Comparison of ENCODE assay signal across 14 cellular contexts in the genomic region with DNA sequence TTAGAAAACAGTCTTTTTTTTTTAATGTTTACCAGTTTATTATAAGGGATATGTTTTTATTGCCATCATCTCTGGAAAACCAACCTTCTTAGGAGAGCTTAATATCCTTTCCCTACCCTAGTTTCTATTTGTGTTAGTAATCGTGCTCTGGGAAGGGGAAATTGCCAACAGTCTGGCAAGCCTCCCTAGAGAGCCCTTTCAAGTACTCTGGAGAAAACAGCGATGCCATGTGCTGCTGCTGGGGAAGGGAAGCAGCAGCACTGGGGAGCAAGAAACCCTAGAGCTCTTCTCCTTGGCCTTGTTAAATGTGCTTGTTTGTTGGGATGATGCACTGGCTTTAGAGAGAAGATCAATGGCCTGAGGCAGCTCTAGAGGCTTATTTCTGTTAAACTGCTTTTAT. TPM values are rescaled to one million over a fixed set of nuclear protein-coding genes. Genes with fewer than 3 reads are reported as not detected.
DNase-seq lines count a peak whose midpoint lies in the region; ATAC-seq lines count a peak whose summit lies in the region.
"Had no signal": no experiment of that assay in that cellular context is flagged by ENCODE, and none has a peak within 500 bp of the region (broad histone marks: within the 10 kb centered on the region; RNA-seq: fewer than 3 reads in every experiment).

No MANE protein-coding gene starts in this region.

- no peaks in the 10 kb centered on the region for H3K9me3 Mint-ChIP-seq in activated naive CD4-positive, alpha-beta T cell treated with anti-CD3 and anti-CD28 coated beads, Interleukin-2, amount 50 U/mL, for 72 hours
- H3K9me3 Mint-ChIP-seq: activated CD4-positive, alpha-beta T cell treated with anti-CD3 and anti-CD28 coated beads, Interleukin-2, amount 10 ng/mL, durations not matched to agents 24 days and 14 days; natural killer cell; type B pancreatic cell had no signal

- no peak for DNase-seq in activated naive CD4-positive, alpha-beta T cell treated with anti-CD3 and anti-CD28 coated beads, Interleukin-2, amount 50 U/mL, for 72 hours (ENCODE audit: low spot score in 2 of 2)
- no peak for DNase-seq in activated naive CD4-positive, alpha-beta T cell treated with Interleukin-2 at 50 U/mL for 16 hours
- DNase-seq in NCI-H2227 treated with DMSO at 0.1 percent for 48 hours (lab: John Stamatoyannopoulos, UW) (peak; percentile 26), fibroblast of peridontal ligament (ENCODE audit: extremely low read depth) (peak; percentile 47), stromal cell of bone marrow (ENCODE audit: low read depth) (peak; percentile 25), superior temporal gyrus (ENCODE audit: extremely low spot score) (no peak), AG20443 (ENCODE audit: low spot score) (no peak), T-helper 9 cell (no peak)
- DNase-seq: ACHN; activated CD4-positive, alpha-beta T cell treated with anti-CD3 and anti-CD28 coated beads, Interleukin-2, amount 10 ng/mL, durations not matched to agents 24 days and 14 days; activated effector memory CD4-positive, alpha-beta T cell treated with anti-CD3 and anti-CD28 coated beads, Interleukin-2, amount 50 U/mL, for 16 hours; natural killer cell; NK-92 treated with Interleukin-12 subunit alpha and Interleukin-12 subunit beta, amount 100 ng/mL, for 24 hours had no signal

- H3K27ac Mint-ChIP-seq in activated naive CD4-positive, alpha-beta T cell treated with anti-CD3 and anti-CD28 coated beads, Interleukin-2, amount 50 U/mL, for 72 hours: peak overlapping the region; percentile 56 to 60
- H3K27ac Mint-ChIP-seq: activated CD4-positive, alpha-beta T cell treated with anti-CD3 and anti-CD28 coated beads, Interleukin-2, amount 10 ng/mL, durations not matched to agents 24 days and 14 days; type B pancreatic cell had no signal

- no peak for ATAC-seq in activated naive CD4-positive, alpha-beta T cell treated with anti-CD3 and anti-CD28 coated beads, Interleukin-2, amount 50 U/mL, for 72 hours
- ATAC-seq: natural killer cell had no signal

- H3K36me3 Mint-ChIP-seq in activated naive CD4-positive, alpha-beta T cell treated with anti-CD3 and anti-CD28 coated beads, Interleukin-2, amount 50 U/mL, for 72 hours: peaks cover 0 to 8% of the 10 kb centered on the region in 2 donors
- H3K36me3 Mint-ChIP-seq: natural killer cell had no signal

RNA-seq across cellular contexts. Expression of gene RETREG3, which starts 10.3 kb away (rescaled TPM):
- total RNA-seq in activated naive CD4-positive, alpha-beta T cell treated with anti-CD3 and anti-CD28 coated beads, Interleukin-2, amount 50 U/mL, for 72 hours: 10 to 100 TPM; 39.4 to 44.8 TPM

RNA-seq across cellular contexts. Expression of gene TUBG1, which starts 10.6 kb away (rescaled TPM):
- total RNA-seq in activated naive CD4-positive, alpha-beta T cell treated with anti-CD3 and anti-CD28 coated beads, Interleukin-2, amount 50 U/mL, for 72 hours: 100 to 1,000 TPM in 1 of 2 donors, 10 to 100 TPM in 1; 56.3 to 151 TPM

RNA-seq across cellular contexts. Expression of gene PSMC3IP, which starts 21.4 kb away (rescaled TPM):
- total RNA-seq in activated naive CD4-positive, alpha-beta T cell treated with anti-CD3 and anti-CD28 coated beads, Interleukin-2, amount 50 U/mL, for 72 hours: 10 to 100 TPM; 24.7 to 52.5 TPM

RNA-seq across cellular contexts. Expression of gene MLX, which starts 32.0 kb away (rescaled TPM):
- 10 to 100 TPM; 44.3 to 60.5 TPM for total RNA-seq in activated naive CD4-positive, alpha-beta T cell treated with anti-CD3 and anti-CD28 coated beads, Interleukin-2, amount 50 U/mL, for 72 hours

RNA-seq across cellular contexts. Expression of gene COASY, which starts 37.0 kb away (rescaled TPM):
- 100 to 1,000 TPM in 1 of 2 donors, 10 to 100 TPM in 1; 86.4 to 124 TPM for total RNA-seq in activated naive CD4-positive, alpha-beta T cell treated with anti-CD3 and anti-CD28 coated beads, Interleukin-2, amount 50 U/mL, for 72 hours

Comparison
In these comparisons a context has a peak if more than half of its experiments do, and no peak if none do; other contexts are left out.
1. DNase-seq: peak in NCI-H2227 treated with DMSO at 0.1 percent for 48 hours (single experiment), fibroblast of peridontal ligament (single experiment) and stromal cell of bone marrow (single experiment); none in activated naive CD4-positive, alpha-beta T cell treated with anti-CD3 and anti-CD28 coated beads, Interleukin-2, amount 50 U/mL, for 72 hours (0 of 2), activated naive CD4-positive, alpha-beta T cell treated with Interleukin-2 at 50 U/mL for 16 hours (single experiment), superior temporal gyrus (single experiment), AG20443 (single experiment) and T-helper 9 cell (single experiment).